Comparison of ENCODE assay signal across 1 cellular context in genomic region chr22:42688241-42688913, GRCh38.
TF ChIP-seq lines count a peak whose summit lies in the region.

No MANE protein-coding gene starts in this region.

TF ChIP-seq in HepG2, 621 proteins besides CTCF, POLR2A, EP300 and RAD21 (continued from another document and continues in another):
- TF ChIP-seq PRDM4 (CRISPR knock-in tag; IDR thresholded peaks at IDR 0.05; ENCODE audit: borderline replicate concordance) (no peak), SATB2 (CRISPR knock-in tag; IDR thresholded peaks at IDR 0.05) (no peak), SIN3A (IDR thresholded peaks at IDR 0.05; ENCODE audit: borderline replicate concordance, low read depth, low read length) (no peak), ZMAT3 (CRISPR knock-in tag; conservative IDR thresholded peaks at IDR 0.05) (peak; percentile 61; the same call in 1 of the 2 replicates), ZNF343 (CRISPR knock-in tag; IDR thresholded peaks at IDR 0.05) (no peak), RELA (CRISPR knock-in tag; IDR thresholded peaks at IDR 0.05) (no peak), ZNF740 (CRISPR knock-in tag; IDR thresholded peaks at IDR 0.05) (no peak), PHF20 (CRISPR knock-in tag; IDR thresholded peaks at IDR 0.05) (no peak), PHF5A (CRISPR knock-in tag; IDR thresholded peaks at IDR 0.05; ENCODE audit: low read depth, unreplicated experiment) (no peak), NFKBIZ (CRISPR knock-in tag; IDR thresholded peaks at IDR 0.05) (no peak), MZF1 (CRISPR knock-in tag; IDR thresholded peaks at IDR 0.05; ENCODE audit: borderline replicate concordance) (0 out of 2 replicates have a peak, but pooled peaks have one; percentile 59), SAFB2 (CRISPR knock-in tag; IDR thresholded peaks at IDR 0.05; ENCODE audit: borderline replicate concordance, low read depth) (0 out of 2 replicates have a peak, but pooled peaks have one; percentile 2), CSRNP2 (CRISPR knock-in tag; conservative IDR thresholded peaks at IDR 0.05; ENCODE audit: low read depth) (no peak), MIER3 (CRISPR knock-in tag; IDR thresholded peaks at IDR 0.05; ENCODE audit: borderline replicate concordance) (0 out of 2 replicates have a peak, but pooled peaks have one; percentile 44), KDM1A (CRISPR knock-in tag; IDR thresholded peaks at IDR 0.05) (no peak), THAP7 (CRISPR knock-in tag; IDR thresholded peaks at IDR 0.05) (no peak), JDP2 (CRISPR knock-in tag; IDR thresholded peaks at IDR 0.05; ENCODE audit: borderline replicate concordance) (no peak), THRA (CRISPR knock-in tag; IDR thresholded peaks at IDR 0.05; ENCODE audit: borderline replicate concordance) (peak; percentile 78; the same call in 1 of the 2 replicates), ZNF883 (CRISPR knock-in tag; IDR thresholded peaks at IDR 0.05; ENCODE audit: not compliant biosample characterization) (no peak), ZNF7 (CRISPR knock-in tag; IDR thresholded peaks at IDR 0.05) (no peak), ZBTB43 (CRISPR knock-in tag; conservative IDR thresholded peaks at IDR 0.05) (no peak), ARNT2 (CRISPR knock-in tag; IDR thresholded peaks at IDR 0.05; ENCODE audit: low read depth) (no peak), ZFY (CRISPR knock-in tag; IDR thresholded peaks at IDR 0.05) (peak; percentile 19; the same call in 1 of the 2 replicates), CHD4 (IDR thresholded peaks at IDR 0.05; ENCODE audit: borderline replicate concordance, low read length) (no peak), MTERF4 (CRISPR knock-in tag; IDR thresholded peaks at IDR 0.05) (no peak), MED8 (CRISPR knock-in tag; IDR thresholded peaks at IDR 0.05; ENCODE audit: insufficient replicate concordance) (no peak), ISX (CRISPR knock-in tag; conservative IDR thresholded peaks at IDR 0.05) (no peak), BRF2 (CRISPR knock-in tag; IDR thresholded peaks at IDR 0.05) (no peak), GTF2F1 (IDR thresholded peaks at IDR 0.05; ENCODE audit: low read length) (no peak), KAT8 (CRISPR knock-in tag; IDR thresholded peaks at IDR 0.05) (peak; percentile 41; the same call in 1 of the 2 replicates), PRDM15 (CRISPR knock-in tag; IDR thresholded peaks at IDR 0.05) (no peak), ELF1 (CRISPR knock-in tag; IDR thresholded peaks at IDR 0.05) (no peak), CBX1 (IDR thresholded peaks at IDR 0.05; ENCODE audit: low read depth) (no peak), ZSCAN22 (CRISPR knock-in tag; IDR thresholded peaks at IDR 0.05) (no peak), MAF1 (CRISPR knock-in tag; IDR thresholded peaks at IDR 0.05; ENCODE audit: borderline replicate concordance) (no peak), HES4 (CRISPR knock-in tag; IDR thresholded peaks at IDR 0.05; ENCODE audit: borderline replicate concordance) (no peak), KMT2A (CRISPR knock-in tag; IDR thresholded peaks at IDR 0.05) (no peak), PPARG (CRISPR knock-in tag; conservative IDR thresholded peaks at IDR 0.05) (no peak; the same call in 1 of the 2 replicates), MBD4 (IDR thresholded peaks at IDR 0.05; ENCODE audit: borderline replicate concordance, low read length) (no peak), ZXDC (CRISPR knock-in tag; IDR thresholded peaks at IDR 0.05) (no peak), ATRX (CRISPR knock-in tag; IDR thresholded peaks at IDR 0.05; ENCODE audit: borderline replicate concordance) (no peak), ZBTB7B (CRISPR knock-in tag; IDR thresholded peaks at IDR 0.05) (peak; percentile 84), ZBTB34 (CRISPR knock-in tag; IDR thresholded peaks at IDR 0.05) (no peak), ELF3 (CRISPR knock-in tag; IDR thresholded peaks at IDR 0.05) (no peak), ZNF33B (CRISPR knock-in tag; IDR thresholded peaks at IDR 0.05) (no peak), ZNF530 (CRISPR knock-in tag; IDR thresholded peaks at IDR 0.05; ENCODE audit: low read depth) (no peak), SALL1 (CRISPR knock-in tag; IDR thresholded peaks at IDR 0.05) (peak; percentile 56; the same call in 1 of the 2 replicates), ZNF558 (CRISPR knock-in tag; IDR thresholded peaks at IDR 0.05; ENCODE audit: borderline replicate concordance) (no peak), ZNF124 (CRISPR knock-in tag; IDR thresholded peaks at IDR 0.05) (no peak), RAD51 (IDR thresholded peaks at IDR 0.05; ENCODE audit: borderline replicate concordance) (no peak), ZNF878 (CRISPR knock-in tag; IDR thresholded peaks at IDR 0.05) (no peak), IRX3 (CRISPR knock-in tag; IDR thresholded peaks at IDR 0.05; ENCODE audit: borderline replicate concordance, low read depth) (no peak)
